Comparison of ENCODE assay signal across 8 cellular contexts in the genomic region with DNA sequence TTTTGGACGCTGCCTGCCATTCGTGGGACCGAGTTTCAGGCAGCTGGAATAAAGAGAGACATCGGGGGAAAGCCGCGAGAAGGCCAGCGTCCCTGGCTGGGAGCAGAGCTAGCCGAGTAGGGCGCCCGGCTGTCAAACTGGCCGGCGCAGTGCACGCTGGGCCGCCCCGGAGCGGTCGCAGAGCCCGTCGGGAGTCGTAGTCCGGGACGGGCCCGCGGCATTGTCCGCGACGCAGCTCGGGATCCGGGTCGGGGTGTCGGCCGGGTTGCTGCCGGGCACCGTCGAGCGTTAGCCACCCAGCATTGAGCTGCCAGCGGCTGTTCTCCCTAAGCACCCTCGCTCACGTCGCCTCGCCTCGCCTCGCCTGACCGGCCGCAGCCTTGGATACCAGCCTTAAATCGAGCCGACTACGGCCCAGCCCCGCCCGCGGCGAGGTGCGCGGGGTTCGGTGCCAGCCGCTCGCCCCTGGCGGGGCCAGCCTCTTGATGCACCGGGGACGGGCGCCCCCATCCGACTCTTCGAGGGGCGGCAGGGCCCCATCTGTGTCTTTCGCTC. TPM values are rescaled to one million over a fixed set of nuclear protein-coding genes. Genes with fewer than 3 reads are reported as not detected.
A peak's percentile ranks its signal among the peaks of the same experiment; 100 is the strongest.
DNase-seq lines count a peak whose midpoint lies in the region; ATAC-seq lines count a peak whose summit lies in the region.
"Not testable (repeated sequence)": the region's sequence is repeated elsewhere in the genome, so short reads cannot be mapped to it uniquely, and the experiment has no call there.

No MANE protein-coding gene starts in this region.

- not testable (repeated sequence) for H3K9me3 Mint-ChIP-seq in activated CD4-positive, alpha-beta T cell treated with anti-CD3 and anti-CD28 coated beads for 36 hours (ENCODE audit: low read depth); central memory CD8-positive, alpha-beta T cell

- intact Hi-C loops in activated CD4-positive, alpha-beta T cell treated with anti-CD3 and anti-CD28 coated beads for 36 hours (cut with DNase I, micrococcal nuclease), result loop anchor here in 1 of 2 experiments (5.0 kb wide), 1 partner anchor 520 kb away; a partner anchor contains a TSS
- intact Hi-C loops in left colon (cut with DNase I, micrococcal nuclease), result not testable (repeated sequence)

- CTCF ChIA-PET in activated CD4-positive, alpha-beta T cell treated with anti-CD3 and anti-CD28 coated beads for 36 hours (lab: Charles Lee), result not testable (repeated sequence)

- not testable (repeated sequence) for H3K27me3 Mint-ChIP-seq in activated CD4-positive, alpha-beta T cell treated with anti-CD3 and anti-CD28 coated beads for 36 hours; central memory CD8-positive, alpha-beta T cell

- POLR2A ChIA-PET in activated CD4-positive, alpha-beta T cell treated with anti-CD3 and anti-CD28 coated beads for 36 hours (lab: Charles Lee), result not testable (repeated sequence)

- peak; percentile 75 for ATAC-seq in GM19025 (IDR thresholded peaks at IDR 0.05; ENCODE audit: low read depth, unreplicated experiment)
- peak; percentile 83 for ATAC-seq in HG03196 (IDR thresholded peaks at IDR 0.05; ENCODE audit: unreplicated experiment)
- ATAC-seq in activated CD4-positive, alpha-beta T cell treated with anti-CD3 and anti-CD28 coated beads for 36 hours, result peak; percentile 82
- peak; percentile 75 for ATAC-seq in central memory CD8-positive, alpha-beta T cell (replicated peaks; ENCODE audit: extremely low read depth, poor library complexity, severe bottlenecking)
- ATAC-seq in left colon, result peak; percentile 77

- H3K4me1 Mint-ChIP-seq in activated CD4-positive, alpha-beta T cell treated with anti-CD3 and anti-CD28 coated beads for 36 hours, result peaks cover 23% of the 10 kb centered on the region
- H3K4me1 Mint-ChIP-seq in central memory CD8-positive, alpha-beta T cell, result peaks cover 11% of the 10 kb centered on the region

- H3K36me3 Mint-ChIP-seq in activated CD4-positive, alpha-beta T cell treated with anti-CD3 and anti-CD28 coated beads for 36 hours (ENCODE audit: low read depth); central memory CD8-positive, alpha-beta T cell (ENCODE audit: insufficient read depth): not testable (repeated sequence)

- peak overlapping the region; percentile 78 for H3K27ac Mint-ChIP-seq in activated CD4-positive, alpha-beta T cell treated with anti-CD3 and anti-CD28 coated beads for 36 hours
- H3K27ac Mint-ChIP-seq in central memory CD8-positive, alpha-beta T cell (ENCODE audit: low read depth), result peak overlapping the region; percentile 61

- H3K4me3 Mint-ChIP-seq in activated CD4-positive, alpha-beta T cell treated with anti-CD3 and anti-CD28 coated beads for 36 hours, result peak overlapping the region; percentile 85
- H3K4me3 Mint-ChIP-seq in central memory CD8-positive, alpha-beta T cell, result peak overlapping the region; percentile 78

- DNase-seq in AML-193 (lab: John Stamatoyannopoulos, UW) (peak; percentile 4 to 8), NCI-H460 (ENCODE audit: extremely low read depth, low read depth) (peak; percentile 73), left colon (peak; percentile 71 to 88)
- peak; percentile 91 for DNase-seq in activated CD4-positive, alpha-beta T cell treated with anti-CD3 and anti-CD28 coated beads for 36 hours
- peak; percentile 61 to 76 for DNase-seq in central memory CD8-positive, alpha-beta T cell (ENCODE audit: low spot score in 2 of 2)
- peak; percentile 87 for DNase-seq in stimulated activated CD4-positive, alpha-beta T cell treated with anti-CD3 and anti-CD28 coated beads, Interleukin-15, amount 100 ng/mL, for 24 hours

RNA-seq across cellular contexts. Expression of a gene that starts 14.8 kb away (rescaled TPM):
- 0.67 and 0.75 TPM in 2 replicates for total RNA-seq in NCI-H460 (2014; rRNA removed; shearing (Covaris generic))
- polyA plus RNA-seq in NCI-H460 (2014; cell fraction: nucleus; rRNA removed), result 0.78 and 4.3 TPM in 2 replicates
- total RNA-seq in activated CD4-positive, alpha-beta T cell treated with anti-CD3 and anti-CD28 coated beads for 36 hours, result 1 to 10 TPM; 1.3 to 1.5 TPM
- total RNA-seq in left colon, result 1 to 10 TPM; 5.1 to 7.1 TPM

Comparison
In these comparisons a context has a peak if more than half of its experiments do, and no peak if none do; other contexts are left out.
1. Peak in every context shown above with its lines: DNase-seq and ATAC-seq.
2. DNase-seq: peak in every context shown above with its lines; median percentile 91 in activated CD4-positive, alpha-beta T cell treated with anti-CD3 and anti-CD28 coated beads for 36 hours; 87 in stimulated activated CD4-positive, alpha-beta T cell treated with anti-CD3 and anti-CD28 coated beads, Interleukin-15, amount 100 ng/mL, for 24 hours; 80 in left colon; 73 in NCI-H460; 68 in central memory CD8-positive, alpha-beta T cell; 6 in AML-193.